In genomic region chr14:31703056-31703455, GRCh38 we compare ENCODE assay signal across 3 cellular contexts.
TF ChIP-seq lines count a peak whose summit lies in the region.

No MANE protein-coding gene starts in this region.

TF ChIP-seq in IMR-90, 13 proteins besides CTCF, POLR2A, EP300 and RAD21:
- no peak for TF ChIP-seq BHLHE40 (IDR thresholded peaks at IDR 0.05; ENCODE audit: low read depth, low read length)
- TF ChIP-seq MXI1 (IDR thresholded peaks at IDR 0.05; ENCODE audit: borderline replicate concordance, low read depth, low read length), result no peak
- no peak for TF ChIP-seq FOS (IDR thresholded peaks at IDR 0.05; ENCODE audit: low read depth, low read length)
- no peak for TF ChIP-seq RCOR1 (IDR thresholded peaks at IDR 0.05; ENCODE audit: insufficient replicate concordance, low read length)
- TF ChIP-seq, protein P1, sequence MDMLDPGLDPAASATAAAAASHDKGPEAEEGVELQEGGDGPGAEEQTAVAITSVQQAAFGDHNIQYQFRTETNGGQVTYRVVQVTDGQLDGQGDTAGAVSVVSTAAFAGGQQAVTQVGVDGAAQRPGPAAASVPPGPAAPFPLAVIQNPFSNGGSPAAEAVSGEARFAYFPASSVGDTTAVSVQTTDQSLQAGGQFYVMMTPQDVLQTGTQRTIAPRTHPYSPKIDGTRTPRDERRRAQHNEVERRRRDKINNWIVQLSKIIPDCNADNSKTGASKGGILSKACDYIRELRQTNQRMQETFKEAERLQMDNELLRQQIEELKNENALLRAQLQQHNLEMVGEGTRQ (IDR thresholded peaks at IDR 0.05; ENCODE audit: low read depth, low read length), result no peak

TF ChIP-seq in endothelial cell of umbilical vein, 7 proteins besides CTCF, POLR2A, EP300 and RAD21:
- TF ChIP-seq POLR2AphosphoS5 (IDR thresholded peaks at IDR 0.05; ENCODE audit: insufficient read depth, low read depth, low read length) (no peak), EZH2 (IDR thresholded peaks at IDR 0.05; ENCODE audit: borderline replicate concordance, low read depth, low read length, severe bottlenecking) (no peak), FOS (IDR thresholded peaks at IDR 0.05; ENCODE audit: borderline replicate concordance, insufficient read depth, low read length) (no peak), GATA2 (IDR thresholded peaks at IDR 0.05; ENCODE audit: insufficient read depth, insufficient read length, low read depth, low read length) (no peak), JUN (IDR thresholded peaks at IDR 0.05; ENCODE audit: borderline replicate concordance, insufficient read depth, insufficient read length, low read depth) (no peak), MAX (IDR thresholded peaks at IDR 0.05; ENCODE audit: insufficient read depth, insufficient read length) (no peak), MYC (IDR thresholded peaks at IDR 0.05; ENCODE audit: low read depth, low read length) (no peak)
TF ChIP-seq in endothelial cell of umbilical vein: peak in this region for 0.

TF ChIP-seq in HepG2, 621 proteins besides CTCF, POLR2A, EP300 and RAD21:
- TF ChIP-seq ZNF768 (CRISPR knock-in tag; IDR thresholded peaks at IDR 0.05), result no peak
- no peak for TF ChIP-seq CHD4 (IDR thresholded peaks at IDR 0.05; ENCODE audit: borderline replicate concordance, low read length)
- TF ChIP-seq ZSCAN25 (CRISPR knock-in tag; IDR thresholded peaks at IDR 0.05), result no peak
- TF ChIP-seq MYPOP (CRISPR knock-in tag; IDR thresholded peaks at IDR 0.05), result no peak
- TF ChIP-seq ZNF33A (CRISPR knock-in tag; IDR thresholded peaks at IDR 0.05; ENCODE audit: borderline replicate concordance), result no peak
- no peak for TF ChIP-seq ATF2 (CRISPR knock-in tag; IDR thresholded peaks at IDR 0.05)
- TF ChIP-seq KLF6 (CRISPR knock-in tag; IDR thresholded peaks at IDR 0.05), result no peak
